In the genomic region with DNA sequence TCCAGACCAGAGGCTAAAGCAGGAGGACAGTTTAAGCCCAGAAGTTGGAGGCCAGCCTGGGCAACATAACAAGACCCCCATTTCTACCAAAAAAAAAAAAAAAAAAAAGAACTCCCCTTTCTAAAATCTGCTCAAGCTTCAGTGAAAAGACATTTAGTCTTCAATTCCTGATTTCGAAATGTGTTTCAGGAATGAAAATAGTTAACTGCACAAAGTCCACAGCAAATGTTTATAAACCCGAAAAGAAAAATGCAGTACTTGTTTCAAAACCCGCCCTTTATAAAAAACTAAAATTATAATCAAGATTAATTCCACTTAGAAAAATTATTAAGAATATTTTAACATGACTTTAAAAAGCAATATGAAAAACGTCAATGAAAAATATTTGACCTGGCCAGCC, we compare ENCODE assay signal across 1 cellular context.
TF ChIP-seq lines count a peak whose summit lies in the region.

No MANE protein-coding gene starts in this region.

TF ChIP-seq in HepG2, 621 proteins besides CTCF, POLR2A, EP300 and RAD21 (continued from another document):
- 0 out of 2 replicates have a peak, but pooled peaks have one; percentile 33 for TF ChIP-seq AHDC1 (CRISPR knock-in tag; IDR thresholded peaks at IDR 0.05; ENCODE audit: borderline replicate concordance)
- TF ChIP-seq, protein P1, sequence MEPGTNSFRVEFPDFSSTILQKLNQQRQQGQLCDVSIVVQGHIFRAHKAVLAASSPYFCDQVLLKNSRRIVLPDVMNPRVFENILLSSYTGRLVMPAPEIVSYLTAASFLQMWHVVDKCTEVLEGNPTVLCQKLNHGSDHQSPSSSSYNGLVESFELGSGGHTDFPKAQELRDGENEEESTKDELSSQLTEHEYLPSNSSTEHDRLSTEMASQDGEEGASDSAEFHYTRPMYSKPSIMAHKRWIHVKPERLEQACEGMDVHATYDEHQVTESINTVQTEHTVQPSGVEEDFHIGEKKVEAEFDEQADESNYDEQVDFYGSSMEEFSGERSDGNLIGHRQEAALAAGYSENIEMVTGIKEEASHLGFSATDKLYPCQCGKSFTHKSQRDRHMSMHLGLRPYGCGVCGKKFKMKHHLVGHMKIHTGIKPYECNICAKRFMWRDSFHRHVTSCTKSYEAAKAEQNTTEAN (CRISPR knock-in tag; conservative IDR thresholded peaks at IDR 0.05): no peak
- TF ChIP-seq, protein P2, sequence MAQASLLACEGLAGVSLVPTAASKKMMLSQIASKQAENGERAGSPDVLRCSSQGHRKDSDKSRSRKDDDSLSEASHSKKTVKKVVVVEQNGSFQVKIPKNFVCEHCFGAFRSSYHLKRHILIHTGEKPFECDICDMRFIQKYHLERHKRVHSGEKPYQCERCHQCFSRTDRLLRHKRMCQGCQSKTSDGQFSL (CRISPR knock-in tag; IDR thresholded peaks at IDR 0.05): no peak
- TF ChIP-seq ELF4 (CRISPR knock-in tag; IDR thresholded peaks at IDR 0.05; ENCODE audit: borderline replicate concordance): no peak
- peak; percentile 57 for TF ChIP-seq HNF4A (CRISPR knock-in tag; IDR thresholded peaks at IDR 0.05)
- TF ChIP-seq ZNF678 (CRISPR knock-in tag; IDR thresholded peaks at IDR 0.05): no peak
- TF ChIP-seq, protein P3, sequence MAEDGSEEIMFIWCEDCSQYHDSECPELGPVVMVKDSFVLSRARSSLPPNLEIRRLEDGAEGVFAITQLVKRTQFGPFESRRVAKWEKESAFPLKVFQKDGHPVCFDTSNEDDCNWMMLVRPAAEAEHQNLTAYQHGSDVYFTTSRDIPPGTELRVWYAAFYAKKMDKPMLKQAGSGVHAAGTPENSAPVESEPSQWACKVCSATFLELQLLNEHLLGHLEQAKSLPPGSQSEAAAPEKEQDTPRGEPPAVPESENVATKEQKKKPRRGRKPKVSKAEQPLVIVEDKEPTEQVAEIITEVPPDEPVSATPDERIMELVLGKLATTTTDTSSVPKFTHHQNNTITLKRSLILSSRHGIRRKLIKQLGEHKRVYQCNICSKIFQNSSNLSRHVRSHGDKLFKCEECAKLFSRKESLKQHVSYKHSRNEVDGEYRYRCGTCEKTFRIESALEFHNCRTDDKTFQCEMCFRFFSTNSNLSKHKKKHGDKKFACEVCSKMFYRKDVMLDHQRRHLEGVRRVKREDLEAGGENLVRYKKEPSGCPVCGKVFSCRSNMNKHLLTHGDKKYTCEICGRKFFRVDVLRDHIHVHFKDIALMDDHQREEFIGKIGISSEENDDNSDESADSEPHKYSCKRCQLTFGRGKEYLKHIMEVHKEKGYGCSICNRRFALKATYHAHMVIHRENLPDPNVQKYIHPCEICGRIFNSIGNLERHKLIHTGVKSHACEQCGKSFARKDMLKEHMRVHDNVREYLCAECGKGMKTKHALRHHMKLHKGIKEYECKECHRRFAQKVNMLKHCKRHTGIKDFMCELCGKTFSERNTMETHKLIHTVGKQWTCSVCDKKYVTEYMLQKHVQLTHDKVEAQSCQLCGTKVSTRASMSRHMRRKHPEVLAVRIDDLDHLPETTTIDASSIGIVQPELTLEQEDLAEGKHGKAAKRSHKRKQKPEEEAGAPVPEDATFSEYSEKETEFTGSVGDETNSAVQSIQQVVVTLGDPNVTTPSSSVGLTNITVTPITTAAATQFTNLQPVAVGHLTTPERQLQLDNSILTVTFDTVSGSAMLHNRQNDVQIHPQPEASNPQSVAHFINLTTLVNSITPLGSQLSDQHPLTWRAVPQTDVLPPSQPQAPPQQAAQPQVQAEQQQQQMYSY (CRISPR knock-in tag; IDR thresholded peaks at IDR 0.05): no peak
- TF ChIP-seq, protein P4, sequence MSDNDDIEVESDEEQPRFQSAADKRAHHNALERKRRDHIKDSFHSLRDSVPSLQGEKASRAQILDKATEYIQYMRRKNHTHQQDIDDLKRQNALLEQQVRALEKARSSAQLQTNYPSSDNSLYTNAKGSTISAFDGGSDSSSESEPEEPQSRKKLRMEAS (IDR thresholded peaks at IDR 0.05): no peak
- peak; percentile 31; the same call in 1 of the 2 replicates for TF ChIP-seq CEBPG (CRISPR knock-in tag; IDR thresholded peaks at IDR 0.05)
- TF ChIP-seq GATAD2A (CRISPR knock-in tag; IDR thresholded peaks at IDR 0.05): peak; percentile 67
- no peak for TF ChIP-seq ESRRA (CRISPR knock-in tag; IDR thresholded peaks at IDR 0.05; ENCODE audit: low read depth)
- no peak for TF ChIP-seq ZNF589 (CRISPR knock-in tag; conservative IDR thresholded peaks at IDR 0.05)
- TF ChIP-seq ZNF781 (CRISPR knock-in tag; IDR thresholded peaks at IDR 0.05; ENCODE audit: borderline replicate concordance, not compliant biosample characterization): no peak
- no peak for TF ChIP-seq DBP (CRISPR knock-in tag; IDR thresholded peaks at IDR 0.05; ENCODE audit: not compliant biosample characterization)
- TF ChIP-seq, protein P5, sequence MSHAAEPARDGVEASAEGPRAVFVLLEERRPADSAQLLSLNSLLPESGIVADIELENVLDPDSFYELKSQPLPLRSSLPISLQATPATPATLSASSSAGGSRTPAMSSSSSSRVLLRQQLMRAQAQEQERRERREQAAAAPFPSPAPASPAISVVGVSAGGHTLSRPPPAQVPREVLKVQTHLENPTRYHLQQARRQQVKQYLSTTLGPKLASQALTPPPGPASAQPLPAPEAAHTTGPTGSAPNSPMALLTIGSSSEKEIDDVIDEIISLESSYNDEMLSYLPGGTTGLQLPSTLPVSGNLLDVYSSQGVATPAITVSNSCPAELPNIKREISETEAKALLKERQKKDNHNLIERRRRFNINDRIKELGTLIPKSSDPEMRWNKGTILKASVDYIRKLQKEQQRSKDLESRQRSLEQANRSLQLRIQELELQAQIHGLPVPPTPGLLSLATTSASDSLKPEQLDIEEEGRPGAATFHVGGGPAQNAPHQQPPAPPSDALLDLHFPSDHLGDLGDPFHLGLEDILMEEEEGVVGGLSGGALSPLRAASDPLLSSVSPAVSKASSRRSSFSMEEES (CRISPR knock-in tag; IDR thresholded peaks at IDR 0.05): no peak
